ENCODE assay signal across 9 cellular contexts in the genomic region with DNA sequence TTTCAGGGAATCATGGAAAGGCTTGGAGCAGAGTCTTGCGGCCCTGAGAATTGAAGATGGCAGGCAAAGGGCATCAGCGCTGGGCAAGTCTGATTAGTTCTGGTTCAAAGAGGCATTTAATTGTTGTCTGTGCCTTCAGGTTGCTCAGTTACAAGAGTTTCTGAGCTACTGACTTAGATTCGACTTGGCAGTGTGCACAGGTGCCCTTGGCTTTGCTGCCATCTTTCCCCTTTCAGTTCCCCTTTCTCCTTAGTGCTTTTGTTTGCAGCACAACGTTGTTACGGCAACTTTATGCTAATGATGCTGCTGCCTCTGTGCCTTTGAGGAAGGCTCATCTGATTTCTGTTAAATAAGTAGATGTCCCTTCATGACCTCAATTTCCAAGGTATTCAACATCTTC. TPM values are rescaled to one million over a fixed set of nuclear protein-coding genes. Genes with fewer than 3 reads are reported as not detected.
A peak's percentile ranks its signal among the peaks of the same experiment; 100 is the strongest.
DNase-seq lines count a peak whose midpoint lies in the region; ATAC-seq, FAIRE-seq and TF ChIP-seq lines count a peak whose summit lies in the region.
"Had no signal": no experiment of that assay in that cellular context is flagged by ENCODE, and none has a peak within 500 bp of the region (broad histone marks: within the 10 kb centered on the region; RNA-seq: fewer than 3 reads in every experiment).

No MANE protein-coding gene starts in this region.

- ATAC-seq in GM18502 (IDR thresholded peaks at IDR 0.05; ENCODE audit: poor library complexity, unreplicated experiment) = peak; percentile 96
- ATAC-seq in GM21717 (IDR thresholded peaks at IDR 0.05; ENCODE audit: unreplicated experiment) = peak; percentile 94
- ATAC-seq in left cardiac atrium = peak; percentile 19 to 64
- no peak for ATAC-seq in SK-N-SH treated with all-trans-retinoic acid at 6 μM for 48 hours

- no peak overlapping the region for H3K9ac ChIP-seq in Karpas-422 (ENCODE audit: low read length)

- H3K4me3 ChIP-seq in Karpas-422 (ENCODE audit: low read length) = no peak overlapping the region
- no peak overlapping the region for H3K4me3 ChIP-seq in osteoblast (ENCODE audit: insufficient read depth, low read length)

- intact Hi-C loops in left cardiac atrium (cut with DNase I) = no loop called here

- H3K4me1 ChIP-seq in Karpas-422 (ENCODE audit: low read length) (peaks cover 17% of the 10 kb centered on the region), osteoblast (ENCODE audit: insufficient read depth, low read length) (no peaks in the 10 kb centered on the region)

- no peak for TF ChIP-seq POLR2A in GM12892 (IDR thresholded peaks at IDR 0.05; ENCODE audit: low read depth, low read length)

- no peak for FAIRE-seq in GM12892 (lab: Jason Lieb, UNC)

- no peaks in the 10 kb centered on the region for H3K9me2 ChIP-seq in Karpas-422 (replicated peaks; ENCODE audit: insufficient read depth, low read length)

- H3K27ac ChIP-seq in Karpas-422 (ENCODE audit: low read length) = no peak overlapping the region
- H3K27ac ChIP-seq in osteoblast (ENCODE audit: low read depth, low read length) = no peak overlapping the region

- H3K9me3 ChIP-seq in Karpas-422 (ENCODE audit: low read length) = no peaks in the 10 kb centered on the region
- H3K9me3 ChIP-seq in osteoblast (ENCODE audit: low read depth, low read length) = no peaks in the 10 kb centered on the region

- H3K27me3 ChIP-seq in Karpas-422 (ENCODE audit: low read length) = no peaks in the 10 kb centered on the region
- peaks cover 6% of the 10 kb centered on the region for H3K27me3 ChIP-seq in osteoblast (ENCODE audit: insufficient read depth, low read length)

- H2AFZ ChIP-seq in Karpas-422 (ENCODE audit: low read length) (no peak overlapping the region), osteoblast (ENCODE audit: low read length) (no peak overlapping the region)

- DNase-seq in Karpas-422 (peak; percentile 84), left cardiac atrium (no peak), GM12892 (ENCODE audit: insufficient read length) (no peak), NCI-H2196 treated with DMSO at 0.1 percent for 48 hours (lab: John Stamatoyannopoulos, UW; ENCODE audit: unreplicated experiment) (no peak), osteoblast (ENCODE audit: insufficient read length, low spot score, missing footprints) (no peak)

- no peak for TF ChIP-seq CTCF in osteoblast (IDR thresholded peaks at IDR 0.05; ENCODE audit: extremely low read depth, low read depth, low read length)

- H3K79me2 ChIP-seq in Karpas-422 (ENCODE audit: low read length) (no peaks in the 10 kb centered on the region), osteoblast (ENCODE audit: insufficient read depth, low read length) (no peaks in the 10 kb centered on the region)

- H3K4me2 ChIP-seq in Karpas-422 (ENCODE audit: low read depth, low read length, poor library complexity, severe bottlenecking) (peak overlapping the region; percentile 18), osteoblast (ENCODE audit: insufficient read depth, low read length) (no peak overlapping the region)

- H3K36me3 ChIP-seq in Karpas-422 (ENCODE audit: insufficient read depth, low read length) = no peaks in the 10 kb centered on the region
- H3K36me3 ChIP-seq in osteoblast (ENCODE audit: insufficient read depth, low read length) = no peaks in the 10 kb centered on the region

- no peaks in the 10 kb centered on the region for H4K20me1 ChIP-seq in Karpas-422 (ENCODE audit: insufficient read depth, low read depth, low read length)
- no peaks in the 10 kb centered on the region for H4K20me1 ChIP-seq in osteoblast (ENCODE audit: insufficient read depth, low read length)

TF ChIP-seq in SK-N-SH treated with all-trans-retinoic acid at 6 μM for 48 hours, 23 proteins besides CTCF, POLR2A, EP300 and RAD21:
- TF ChIP-seq CREB5 (CRISPR knock-in tag; IDR thresholded peaks at IDR 0.05; ENCODE audit: low read depth) (no peak), BACH2 (CRISPR knock-in tag; IDR thresholded peaks at IDR 0.05; ENCODE audit: borderline replicate concordance) (no peak)

RNA-seq across cellular contexts. Expression of gene P2RY14, which starts 12.5 kb away (rescaled TPM):
- total RNA-seq in Karpas-422 (2014; rRNA removed; shearing (Covaris generic); ENCODE audit: low replicate concordance) = not detected in 2 replicates
- total RNA-seq in left cardiac atrium (1 to 10 TPM; 1.5 to 4.5 TPM), osteoblast (not detected in 2 replicates)
- not detected for polyA plus RNA-seq in GM12892 (2012; ENCODE audit: missing spikeins)
- total RNA-seq: myocyte had no signal

RNA-seq across cellular contexts. Expression of gene GPR87, which starts 50.8 kb away (rescaled TPM):
- total RNA-seq in Karpas-422 (2014; rRNA removed; shearing (Covaris generic); ENCODE audit: low replicate concordance) = not detected in 2 replicates
- total RNA-seq in left cardiac atrium (not detected), osteoblast (not detected in 2 replicates)
- not detected for polyA plus RNA-seq in GM12892 (2012; ENCODE audit: missing spikeins)
- total RNA-seq: myocyte had no signal
